8 cellular contexts compared by ENCODE assay signal in the genomic region with DNA sequence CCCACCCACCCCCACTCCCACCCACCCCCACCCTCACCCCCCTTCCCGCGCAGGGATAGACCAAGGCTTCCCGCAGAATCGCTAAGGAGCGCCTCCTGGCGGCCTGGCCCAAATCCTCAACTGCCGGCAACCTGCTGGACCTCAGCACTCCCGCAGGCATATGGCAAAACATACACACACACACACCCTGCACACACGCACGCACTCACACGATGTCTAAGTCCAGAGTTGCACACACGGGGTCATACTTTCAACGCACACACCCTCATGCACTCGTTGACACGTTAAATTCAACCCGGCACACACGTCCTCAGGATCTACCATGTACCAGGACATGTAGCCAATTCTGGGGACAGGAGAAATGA. TPM values are rescaled to one million over a fixed set of nuclear protein-coding genes. Genes with fewer than 3 reads are reported as not detected.
DNase-seq lines count a peak whose midpoint lies in the region; ATAC-seq and TF ChIP-seq lines count a peak whose summit lies in the region.

No MANE protein-coding gene starts in this region.

- no peak for ATAC-seq in HG03095 (IDR thresholded peaks at IDR 0.05; ENCODE audit: unreplicated experiment)
- no peak for ATAC-seq in GM18867 (IDR thresholded peaks at IDR 0.05; ENCODE audit: unreplicated experiment)
- no peak for ATAC-seq in HG03378 (IDR thresholded peaks at IDR 0.05; ENCODE audit: unreplicated experiment)
- no peak for ATAC-seq in GM18870 (IDR thresholded peaks at IDR 0.05; ENCODE audit: unreplicated experiment)

- TF ChIP-seq CTCF in 22Rv1 (IDR thresholded peaks at IDR 0.05) (peak; percentile 59), epithelial cell of proximal tubule (conservative IDR thresholded peaks at IDR 0.05; ENCODE audit: low read depth, low read length) (peak; percentile 33)

- H3K27ac ChIP-seq in 22Rv1 = no peak overlapping the region

- peak; percentile 43 for DNase-seq in Daoy (ENCODE audit: low read depth)
- peak; percentile 65 for DNase-seq in NCI-H774 (lab: John Stamatoyannopoulos, UW)
- DNase-seq in epithelial cell of proximal tubule (ENCODE audit: low read depth) = no peak

- H3K4me3 ChIP-seq in epithelial cell of proximal tubule (ENCODE audit: low read depth, low read length) = no peak overlapping the region

RNA-seq across cellular contexts. Expression of gene CPLX2, which starts 1.7 kb away (rescaled TPM):
- not detected in 2 replicates for total RNA-seq in Daoy (2014; rRNA removed; shearing (Covaris generic))
- not detected in 2 replicates for total RNA-seq in epithelial cell of proximal tubule
